In the genomic region with DNA sequence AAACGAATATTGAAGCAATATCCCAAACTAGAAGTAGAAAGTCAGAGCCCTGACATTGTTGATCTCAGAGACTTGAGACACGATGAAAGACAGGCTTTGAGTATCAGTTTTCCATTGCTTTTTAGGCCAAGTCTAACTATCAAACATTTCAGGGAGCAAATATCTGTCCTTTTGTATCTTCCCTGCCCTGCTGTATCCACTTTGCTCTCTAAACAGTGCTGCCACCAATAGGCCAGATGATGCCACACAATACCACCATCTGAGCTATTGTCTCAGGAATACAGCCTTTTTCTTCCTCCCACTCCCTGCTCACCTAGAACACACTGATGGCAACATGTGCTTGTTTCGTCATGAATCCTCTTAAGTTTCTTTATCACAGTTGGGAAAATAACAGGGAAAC, we compare ENCODE assay signal across 10 cellular contexts.
DNase-seq lines count a peak whose midpoint lies in the region; ATAC-seq and TF ChIP-seq lines count a peak whose summit lies in the region.
"Had no signal": no experiment of that assay in that cellular context is flagged by ENCODE, and none has a peak within 500 bp of the region (broad histone marks: within the 10 kb centered on the region; RNA-seq: fewer than 3 reads in every experiment).

No MANE protein-coding gene starts in this region.

- no peaks in the 10 kb centered on the region for H4K20me1 ChIP-seq in GM23248 (ENCODE audit: insufficient read depth)
- H4K20me1 ChIP-seq in OCI-LY1 (ENCODE audit: insufficient read depth, low read length) = no peaks in the 10 kb centered on the region

- H3K4me2 ChIP-seq in GM23248 (ENCODE audit: unreplicated experiment) = no peak overlapping the region
- no peak overlapping the region for H3K4me2 ChIP-seq in OCI-LY1 (ENCODE audit: low read length)

- DNase-seq in AG08395 (ENCODE audit: low spot score) (peak; percentile 36), GM23248 (peak; percentile 38), foreskin keratinocyte (peak in 1 of 2 donors; percentile 20), amniotic stem cell (lab: John Stamatoyannopoulos, UW) (no peak), posterior cingulate gyrus (no peak)
- DNase-seq in stimulated activated naive CD8-positive, alpha-beta T cell treated with anti-CD3 and anti-CD28 coated beads, Interleukin-15, amount 100 ng/mL, for 72 hours = no peak
- DNase-seq: immature natural killer cell had no signal

- TF ChIP-seq CTCF in OCI-LY1 (IDR thresholded peaks at IDR 0.05; ENCODE audit: low read length) (peak; percentile 55), foreskin keratinocyte (conservative IDR thresholded peaks at IDR 0.05) (peak; percentile 68)

- no peaks in the 10 kb centered on the region for H3K27me3 Mint-ChIP-seq in stimulated activated naive CD8-positive, alpha-beta T cell treated with anti-CD3 and anti-CD28 coated beads, Interleukin-15, amount 100 ng/mL, for 72 hours
- H3K27me3 Mint-ChIP-seq: IgD-negative memory B cell had no signal

- no peak overlapping the region for H3K4me3 ChIP-seq in GM23248
- no peak overlapping the region for H3K4me3 ChIP-seq in OCI-LY1 (ENCODE audit: low read depth, low read length, poor library complexity, severe bottlenecking)

- H3K36me3 ChIP-seq in GM23248 (ENCODE audit: low read depth) (no peaks in the 10 kb centered on the region), OCI-LY1 (ENCODE audit: insufficient read depth, low read length) (no peaks in the 10 kb centered on the region)

- no peaks in the 10 kb centered on the region for H3K4me1 Mint-ChIP-seq in stimulated activated naive CD8-positive, alpha-beta T cell treated with anti-CD3 and anti-CD28 coated beads, Interleukin-15, amount 100 ng/mL, for 72 hours
- H3K4me1 Mint-ChIP-seq: immature natural killer cell had no signal

- ATAC-seq in foreskin keratinocyte (peak; percentile 75), HG03354 (IDR thresholded peaks at IDR 0.05; ENCODE audit: poor library complexity, severe bottlenecking, unreplicated experiment) (no peak)
- no peak for ATAC-seq in stimulated activated naive CD8-positive, alpha-beta T cell treated with anti-CD3 and anti-CD28 coated beads, Interleukin-15, amount 100 ng/mL, for 72 hours

- 59 to 68% methylated on average over 3 of the region's 3 CpGs for WGBS in GM23248 (ENCODE audit: low coverage in 1 of 2, low lambda C conversion rate in 2 of 2, missing lambda C conversion rate in 2 of 2), 2 experiments

- H3K27ac ChIP-seq in GM23248 (no peak overlapping the region), OCI-LY1 (ENCODE audit: low read depth, low read length, poor library complexity, severe bottlenecking) (no peak overlapping the region), foreskin keratinocyte (no peak overlapping the region)

- peaks cover 6 to 12% of the 10 kb centered on the region in 2 donors for H3K9me3 Mint-ChIP-seq in stimulated activated naive CD8-positive, alpha-beta T cell treated with anti-CD3 and anti-CD28 coated beads, Interleukin-15, amount 100 ng/mL, for 72 hours

- H3K27ac Mint-ChIP-seq in stimulated activated naive CD8-positive, alpha-beta T cell treated with anti-CD3 and anti-CD28 coated beads, Interleukin-15, amount 100 ng/mL, for 72 hours = no peak overlapping the region
- H3K27ac Mint-ChIP-seq: IgD-negative memory B cell, immature natural killer cell had no signal

- intact Hi-C loops in posterior cingulate gyrus (cut with DNase I) = no loop called here

- H3K4me1 ChIP-seq in GM23248 (ENCODE audit: insufficient read depth) (no peaks in the 10 kb centered on the region), OCI-LY1 (ENCODE audit: insufficient read depth, low read length, severe bottlenecking) (no peaks in the 10 kb centered on the region), foreskin keratinocyte (no peaks in the 10 kb centered on the region)

- H3K9me3 ChIP-seq in GM23248 (ENCODE audit: low read depth) (no peaks in the 10 kb centered on the region), OCI-LY1 (ENCODE audit: low read length) (no peaks in the 10 kb centered on the region)

- H3K79me2 ChIP-seq in GM23248 (ENCODE audit: insufficient read depth) (no peaks in the 10 kb centered on the region), OCI-LY1 (ENCODE audit: insufficient read depth, low read length) (no peaks in the 10 kb centered on the region)

- H3K4me3 Mint-ChIP-seq in stimulated activated naive CD8-positive, alpha-beta T cell treated with anti-CD3 and anti-CD28 coated beads, Interleukin-15, amount 100 ng/mL, for 72 hours = no peak overlapping the region
- H3K4me3 Mint-ChIP-seq: IgD-negative memory B cell, immature natural killer cell had no signal

- no peak overlapping the region for H2AFZ ChIP-seq in GM23248
- H2AFZ ChIP-seq in OCI-LY1 (ENCODE audit: low read length) = no peak overlapping the region

- no peaks in the 10 kb centered on the region for H3K27me3 ChIP-seq in GM23248 (replicated peaks; ENCODE audit: insufficient read depth)
- H3K27me3 ChIP-seq in OCI-LY1 (ENCODE audit: insufficient read depth, low read length) = no peaks in the 10 kb centered on the region; the same call in 1 of the 2 replicates
- H3K27me3 ChIP-seq in foreskin keratinocyte = no peaks in the 10 kb centered on the region

- no peaks in the 10 kb centered on the region for H3F3A ChIP-seq in GM23248 (ENCODE audit: insufficient read depth)
- H3F3A ChIP-seq in OCI-LY1 (ENCODE audit: insufficient read depth, low read length) = no peaks in the 10 kb centered on the region

- H3K9ac ChIP-seq in GM23248 (no peak overlapping the region), OCI-LY1 (ENCODE audit: low read length) (no peak overlapping the region)

- in situ Hi-C loops in GM23248 (cut with MboI) = no loop called here

- no peaks in the 10 kb centered on the region for H3K9me2 ChIP-seq in GM23248 (ENCODE audit: insufficient read depth)
- H3K9me2 ChIP-seq in OCI-LY1 (ENCODE audit: low read depth, low read length) = no peaks in the 10 kb centered on the region

Comparison
In these comparisons a context has a peak if more than half of its experiments do, and no peak if none do; other contexts are left out.
1. DNase-seq: peak in AG08395 (single experiment) and GM23248 (single experiment); none in stimulated activated naive CD8-positive, alpha-beta T cell treated with anti-CD3 and anti-CD28 coated beads, Interleukin-15, amount 100 ng/mL, for 72 hours (0 of 2), amniotic stem cell (single experiment) and posterior cingulate gyrus (0 of 10).